8 cellular contexts compared by ENCODE assay signal in the genomic region with DNA sequence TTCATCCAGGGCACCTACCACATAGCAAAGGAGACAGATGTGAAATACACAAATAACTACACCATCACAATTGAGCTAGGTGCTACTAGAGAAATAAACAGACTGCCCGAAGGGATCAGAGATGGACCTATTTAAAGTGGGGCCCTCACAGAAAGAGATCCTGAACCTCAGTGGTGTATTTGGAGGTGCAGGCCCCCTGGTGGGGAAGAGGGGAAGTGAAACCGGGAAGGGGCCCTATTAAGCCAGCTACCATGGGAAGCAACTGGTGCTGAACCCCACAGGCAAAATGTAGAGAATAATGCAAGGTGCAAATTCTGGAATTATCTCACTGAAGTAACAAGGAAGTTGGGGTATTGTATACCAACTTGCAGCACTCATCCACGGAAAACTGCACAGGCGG.
DNase-seq lines count a peak whose midpoint lies in the region; ATAC-seq, FAIRE-seq and TF ChIP-seq lines count a peak whose summit lies in the region.

No MANE protein-coding gene starts in this region.

- H2AFZ ChIP-seq in OCI-LY7 (ENCODE audit: low read length): no peak overlapping the region
- no peak overlapping the region for H2AFZ ChIP-seq in astrocyte (ENCODE audit: low read depth, low read length)

- intact Hi-C loops in Right ventricle myocardium inferior (cut with DNase I): no loop called here
- intact Hi-C loops in OCI-LY7 (cut with micrococcal nuclease; ENCODE audit: unreplicated experiment): no loop called here

- no peak for ATAC-seq in Right ventricle myocardium inferior
- no peak for ATAC-seq in GM19467 (IDR thresholded peaks at IDR 0.05; ENCODE audit: unreplicated experiment)
- no peak for ATAC-seq in GM18520 (IDR thresholded peaks at IDR 0.05; ENCODE audit: unreplicated experiment)
- no peak for ATAC-seq in GM21515 (IDR thresholded peaks at IDR 0.05; ENCODE audit: unreplicated experiment)

- CTCF ChIA-PET in OCI-LY7 (lab: Charles Lee; ENCODE audit: unreplicated experiment): no interaction called here

- H3K36me3 Mint-ChIP-seq in astrocyte (ENCODE audit: low read depth, unreplicated experiment) (no peaks in the 10 kb centered on the region), nephron progenitor cell (ENCODE audit: low read depth) (no peaks in the 10 kb centered on the region)

- H3K36me3 ChIP-seq in cardiac muscle cell (no peaks in the 10 kb centered on the region), OCI-LY7 (ENCODE audit: insufficient read depth, low read length) (no peaks in the 10 kb centered on the region), astrocyte (ENCODE audit: insufficient read depth, low read length) (no peaks in the 10 kb centered on the region)

- POLR2A ChIA-PET in OCI-LY7 (lab: Charles Lee): interaction anchor here (0.7 kb wide), 1 partner anchor 1999 kb away, joined by 3 read pairs; no protein-coding TSS in a partner anchor

- FAIRE-seq in astrocyte (lab: Jason Lieb, UNC): no peak

- no peaks in the 10 kb centered on the region for H3K9me3 Mint-ChIP-seq in astrocyte (ENCODE audit: unreplicated experiment)
- H3K9me3 Mint-ChIP-seq in nephron progenitor cell: peaks cover 5% of the 10 kb centered on the region

- H3K4me1 Mint-ChIP-seq in astrocyte (ENCODE audit: low read depth, unreplicated experiment) (no peaks in the 10 kb centered on the region), nephron progenitor cell (no peaks in the 10 kb centered on the region)

- DNase-seq in cardiac muscle cell (ENCODE audit: low read depth in 1 of 2, low spot score in 1 of 2) (peak in 1 of 2 donors; percentile 20), Right ventricle myocardium inferior (ENCODE audit: missing footprints) (no peak), OCI-LY7 (ENCODE audit: low spot score) (peak; percentile 14), astrocyte (ENCODE audit: low read depth) (no peak), nephron progenitor cell (peak; percentile 39)

- H3K79me2 ChIP-seq in OCI-LY7 (ENCODE audit: insufficient read depth, low read depth, low read length) (no peaks in the 10 kb centered on the region), astrocyte (ENCODE audit: insufficient read depth, low read length) (no peaks in the 10 kb centered on the region)

- no peak overlapping the region for H3K9ac ChIP-seq in astrocyte (ENCODE audit: low read length)

- no peaks in the 10 kb centered on the region for H4K20me1 ChIP-seq in OCI-LY7 (ENCODE audit: insufficient read depth, low read length)
- no peaks in the 10 kb centered on the region for H4K20me1 ChIP-seq in astrocyte (ENCODE audit: insufficient read depth, low read length)

- H3K4me2 ChIP-seq in OCI-LY7 (ENCODE audit: low read length) (no peak overlapping the region), astrocyte (ENCODE audit: low read length) (no peak overlapping the region)

- H3K27ac ChIP-seq in cardiac muscle cell: no peak overlapping the region
- H3K27ac ChIP-seq in OCI-LY7 (ENCODE audit: low read depth, low read length, poor library complexity, severe bottlenecking): no peak overlapping the region
- H3K27ac ChIP-seq in astrocyte (ENCODE audit: low read depth, low read length): no peak overlapping the region

- no peak overlapping the region for H3K27ac Mint-ChIP-seq in astrocyte (ENCODE audit: unreplicated experiment)
- H3K27ac Mint-ChIP-seq in nephron progenitor cell: no peak overlapping the region

- no peaks in the 10 kb centered on the region for H3K9me2 ChIP-seq in OCI-LY7 (ENCODE audit: insufficient read depth, low read length)

- H3K27me3 Mint-ChIP-seq in astrocyte (ENCODE audit: low read depth, unreplicated experiment): no peaks in the 10 kb centered on the region
- no peaks in the 10 kb centered on the region for H3K27me3 Mint-ChIP-seq in nephron progenitor cell (ENCODE audit: low read depth, poor library complexity)

- no peaks in the 10 kb centered on the region for H3K4me1 ChIP-seq in cardiac muscle cell (ENCODE audit: low read depth)
- no peaks in the 10 kb centered on the region for H3K4me1 ChIP-seq in OCI-LY7 (ENCODE audit: insufficient read depth, low read length, poor library complexity, severe bottlenecking)
- H3K4me1 ChIP-seq in astrocyte (ENCODE audit: insufficient read depth, low read length): no peaks in the 10 kb centered on the region

- BruUV-seq in OCI-LY7 (replicated peaks; lab: Mats Ljungman, UMichigan): no TSS peak

- H3K4me3 ChIP-seq in cardiac muscle cell (no peak overlapping the region), OCI-LY7 (ENCODE audit: low read depth, low read length, poor library complexity, severe bottlenecking) (no peak overlapping the region), astrocyte (ENCODE audit: insufficient read depth, low read depth, low read length) (no peak overlapping the region)

- TF ChIP-seq CTCF in cardiac muscle cell (IDR thresholded peaks at IDR 0.05; ENCODE audit: low read depth, low read length) (peak; percentile 60), OCI-LY7 (conservative IDR thresholded peaks at IDR 0.05; ENCODE audit: low read length) (peak; percentile 69), astrocyte (IDR thresholded peaks at IDR 0.05; ENCODE audit: insufficient read depth, low read depth, low read length) (peak; percentile 45), nephron progenitor cell (IDR thresholded peaks at IDR 0.05) (peak; percentile 56)

- H3K9me3 ChIP-seq in cardiac muscle cell (ENCODE audit: low read depth) (no peaks in the 10 kb centered on the region), OCI-LY7 (ENCODE audit: low read length) (no peaks in the 10 kb centered on the region), astrocyte (ENCODE audit: insufficient read depth, low read depth, low read length) (no peaks in the 10 kb centered on the region)

- H3K27me3 ChIP-seq in cardiac muscle cell: no peaks in the 10 kb centered on the region
- H3K27me3 ChIP-seq in astrocyte (ENCODE audit: insufficient read depth, low read length): no peaks in the 10 kb centered on the region

- H3K4me3 Mint-ChIP-seq in astrocyte (ENCODE audit: unreplicated experiment) (no peak overlapping the region), nephron progenitor cell (no peak overlapping the region)

Comparison
In these comparisons a context has a peak if more than half of its experiments do, and no peak if none do; other contexts are left out.
1. DNase-seq: peak in OCI-LY7 (single experiment) and nephron progenitor cell (single experiment); none in Right ventricle myocardium inferior (single experiment) and astrocyte (single experiment).
2. Peak in every context shown above with its lines, with median percentiles within 50 percentile points of each other: CTCF ChIP-seq.